8 cellular contexts compared by ENCODE assay signal in the genomic region with DNA sequence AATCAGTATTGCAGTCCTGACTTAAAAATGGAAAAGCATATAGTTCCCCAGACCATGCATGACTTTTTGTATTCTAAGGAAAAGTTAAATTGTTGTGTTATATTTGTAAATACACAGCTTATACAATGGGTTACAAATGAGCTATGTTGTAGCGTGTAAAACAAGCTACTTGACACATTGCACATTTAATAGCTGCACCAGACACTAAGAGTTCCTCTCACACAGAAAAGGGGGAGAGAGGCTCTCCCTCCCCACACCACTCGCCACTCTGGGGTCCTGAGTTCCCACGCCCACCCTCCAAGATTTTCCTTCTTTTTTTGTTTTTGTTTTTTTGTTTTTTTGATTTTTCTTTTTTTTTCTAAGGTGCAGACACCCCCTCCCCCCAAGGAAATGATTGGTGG. TPM values are rescaled to one million over a fixed set of nuclear protein-coding genes. Genes with fewer than 3 reads are reported as not detected.
DNase-seq lines count a peak whose midpoint lies in the region; ATAC-seq and TF ChIP-seq lines count a peak whose summit lies in the region.
"Had no signal": no experiment of that assay in that cellular context is flagged by ENCODE, and none has a peak within 500 bp of the region (broad histone marks: within the 10 kb centered on the region; RNA-seq: fewer than 3 reads in every experiment).

No MANE protein-coding gene starts in this region.

- H2AFZ ChIP-seq in GM23338 = no peak overlapping the region

- H3K27ac Mint-ChIP-seq in IgD-negative memory B cell (peak overlapping the region; percentile 91 to 97 (median 93)), GM23338 (no peak overlapping the region)
- peak overlapping the region; percentile 81 for H3K27ac Mint-ChIP-seq in activated naive CD8-positive, alpha-beta T cell treated with anti-CD3 and anti-CD28 coated beads, Interleukin-2, amount 50 U/mL, for 24 hours
- peak overlapping the region; percentile 99 for H3K27ac Mint-ChIP-seq in stimulated activated memory B cell treated with anti-CD40 and anti-IgM and Interleukin-4, amounts not matched to agents 10 μg/mL and 1 μg/mL and 100 μg/mL, for 72 hours

- H4K20me1 ChIP-seq in GM23338 (replicated peaks; ENCODE audit: insufficient read depth) = peaks cover 46% of the 10 kb centered on the region

- no peaks in the 10 kb centered on the region for H3K27me3 ChIP-seq in GM23338 (ENCODE audit: insufficient read depth)

- no peak for DNase-seq in activated naive CD8-positive, alpha-beta T cell treated with anti-CD3 and anti-CD28 coated beads, Interleukin-2, amount 50 U/mL, for 24 hours
- DNase-seq in iris pigment epithelial cell (ENCODE audit: low read depth) (peak; percentile 22), GM23338 (ENCODE audit: low spot score) (no peak), cerebellum (ENCODE audit: low spot score) (no peak)
- DNase-seq: occipital lobe had no signal

- H3K4me3 Mint-ChIP-seq in IgD-negative memory B cell = peak overlapping the region in 3 of 4 donors; percentile 48 to 83 (median 74)
- H3K4me3 Mint-ChIP-seq in activated naive CD8-positive, alpha-beta T cell treated with anti-CD3 and anti-CD28 coated beads, Interleukin-2, amount 50 U/mL, for 24 hours = peak overlapping the region; percentile 97
- peak overlapping the region; percentile 54 for H3K4me3 Mint-ChIP-seq in stimulated activated memory B cell treated with anti-CD40 and anti-IgM and Interleukin-4, amounts not matched to agents 10 μg/mL and 1 μg/mL and 100 μg/mL, for 72 hours
- H3K4me3 Mint-ChIP-seq in GM23338 = no peak overlapping the region

- H3F3A ChIP-seq in GM23338 (replicated peaks; ENCODE audit: low read depth) = peaks cover 3% of the 10 kb centered on the region; the same call in 1 of the 2 replicates

- ATAC-seq in activated naive CD8-positive, alpha-beta T cell treated with anti-CD3 and anti-CD28 coated beads, Interleukin-2, amount 50 U/mL, for 24 hours = no peak
- ATAC-seq in stimulated activated memory B cell treated with anti-CD40 and anti-IgM and Interleukin-4, amounts not matched to agents 10 μg/mL and 1 μg/mL and 100 μg/mL, for 72 hours = no peak
- ATAC-seq in GM23338 (no peak), esophagus mucosa (no peak)

- no peak overlapping the region for H3K4me2 ChIP-seq in GM23338

- peaks cover 60% of the 10 kb centered on the region for H3K79me2 ChIP-seq in GM23338 (replicated peaks; ENCODE audit: insufficient read depth)

- H3K4me3 ChIP-seq in GM23338 = no peak overlapping the region

- H3K27me3 Mint-ChIP-seq in IgD-negative memory B cell (no peaks in the 10 kb centered on the region), GM23338 (ENCODE audit: insufficient read depth, low read depth, poor library complexity) (peaks cover 26% of the 10 kb centered on the region)
- H3K27me3 Mint-ChIP-seq in activated naive CD8-positive, alpha-beta T cell treated with anti-CD3 and anti-CD28 coated beads, Interleukin-2, amount 50 U/mL, for 24 hours = no peaks in the 10 kb centered on the region
- no peaks in the 10 kb centered on the region for H3K27me3 Mint-ChIP-seq in stimulated activated memory B cell treated with anti-CD40 and anti-IgM and Interleukin-4, amounts not matched to agents 10 μg/mL and 1 μg/mL and 100 μg/mL, for 72 hours

- no peak for TF ChIP-seq CTCF in GM23338 (conservative IDR thresholded peaks at IDR 0.05; ENCODE audit: low read depth in 2 of 2)

- H3K9me2 ChIP-seq in GM23338 (ENCODE audit: insufficient read depth) = no peaks in the 10 kb centered on the region

- H3K4me1 Mint-ChIP-seq in IgD-negative memory B cell = peaks cover 33 to 52% (median 46%) of the 10 kb centered on the region in 3 donors
- H3K4me1 Mint-ChIP-seq in activated naive CD8-positive, alpha-beta T cell treated with anti-CD3 and anti-CD28 coated beads, Interleukin-2, amount 50 U/mL, for 24 hours = peaks cover 83% of the 10 kb centered on the region
- peaks cover 67% of the 10 kb centered on the region for H3K4me1 Mint-ChIP-seq in stimulated activated memory B cell treated with anti-CD40 and anti-IgM and Interleukin-4, amounts not matched to agents 10 μg/mL and 1 μg/mL and 100 μg/mL, for 72 hours
- H3K4me1 Mint-ChIP-seq in GM23338 = peaks cover 48% of the 10 kb centered on the region

- H3K27ac ChIP-seq in GM23338 (ENCODE audit: low read depth) = no peak overlapping the region

- H3K36me3 Mint-ChIP-seq in IgD-negative memory B cell (peaks cover 15% of the 10 kb centered on the region), GM23338 (ENCODE audit: low read depth) (peaks cover 69% of the 10 kb centered on the region)
- peaks cover 88% of the 10 kb centered on the region for H3K36me3 Mint-ChIP-seq in activated naive CD8-positive, alpha-beta T cell treated with anti-CD3 and anti-CD28 coated beads, Interleukin-2, amount 50 U/mL, for 24 hours (ENCODE audit: low read depth)
- peaks cover 88% of the 10 kb centered on the region for H3K36me3 Mint-ChIP-seq in stimulated activated memory B cell treated with anti-CD40 and anti-IgM and Interleukin-4, amounts not matched to agents 10 μg/mL and 1 μg/mL and 100 μg/mL, for 72 hours

- H3K9me3 Mint-ChIP-seq in IgD-negative memory B cell (peaks cover 0 to 2% (median 0%) of the 10 kb centered on the region in 3 donors), GM23338 (no peaks in the 10 kb centered on the region)
- no peaks in the 10 kb centered on the region for H3K9me3 Mint-ChIP-seq in activated naive CD8-positive, alpha-beta T cell treated with anti-CD3 and anti-CD28 coated beads, Interleukin-2, amount 50 U/mL, for 24 hours
- no peaks in the 10 kb centered on the region for H3K9me3 Mint-ChIP-seq in stimulated activated memory B cell treated with anti-CD40 and anti-IgM and Interleukin-4, amounts not matched to agents 10 μg/mL and 1 μg/mL and 100 μg/mL, for 72 hours

- H3K4me1 ChIP-seq in GM23338 (ENCODE audit: insufficient read depth) = peaks cover 43% of the 10 kb centered on the region

- peaks cover 50% of the 10 kb centered on the region for H3K36me3 ChIP-seq in GM23338 (ENCODE audit: insufficient read depth)

TF ChIP-seq in GM23338, 12 proteins besides CTCF, POLR2A, EP300 and RAD21:
- no peak for TF ChIP-seq CREB1 (CRISPR knock-in tag; IDR thresholded peaks at IDR 0.05; ENCODE audit: low read depth)
TF ChIP-seq in GM23338: peak in this region for 0.

RNA-seq across cellular contexts. Expression of gene KLF6, which starts 6.3 kb away (rescaled TPM):
- polyA plus RNA-seq in IgD-negative memory B cell (1,101 TPM), GM23338 (2016; fragmentation: Nextera tagmentation; extraction: Ambion mirVana) (25.7 and 35.4 TPM in 2 replicates)
- 18.0 and 19.6 TPM in 2 replicates for total RNA-seq in GM23338 (2014; rRNA removed; shearing (Covaris generic))
- total RNA-seq in cerebellum (35.0 TPM), esophagus mucosa (98.5 TPM)
